ENCODE assay signal across 21 cellular contexts in the genomic region with DNA sequence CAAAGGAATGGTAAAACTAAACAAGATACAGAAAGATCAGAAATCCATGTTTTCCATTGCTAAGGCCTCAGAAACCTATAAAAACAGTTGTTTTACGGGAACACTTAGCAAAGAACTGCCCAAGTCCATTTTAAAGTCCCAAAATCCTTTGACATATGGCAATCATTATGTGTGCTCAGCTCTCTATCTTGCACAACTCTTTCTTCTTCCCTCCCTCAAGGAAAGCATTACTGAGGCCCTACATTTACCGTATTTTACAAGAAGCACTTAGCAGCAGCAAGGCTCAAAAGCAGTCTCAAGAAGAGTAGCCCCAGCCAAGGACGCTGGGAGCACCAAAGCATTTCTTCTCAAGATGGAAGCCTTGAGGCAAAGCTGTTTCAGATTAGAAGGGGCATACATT.
"Had no signal": no experiment of that assay in that cellular context is flagged by ENCODE, and none has a peak within 500 bp of the region (broad histone marks: within the 10 kb centered on the region; RNA-seq: fewer than 3 reads in every experiment).

No MANE protein-coding gene starts in this region.

- H3K27ac Mint-ChIP-seq: activated B cell treated with CpG ODN at 0.5 μM for 24 hours; dendritic cell treated with granulocyte-macrophage colony-stimulating factor and Interleukin-4, amounts not matched to agents 40 ng/mL and 50 ng/mL, for 4 days; naive thymus-derived CD4-positive, alpha-beta T cell had no signal

- H3K4me3 Mint-ChIP-seq: activated B cell treated with CpG ODN at 0.5 μM for 24 hours; dendritic cell treated with granulocyte-macrophage colony-stimulating factor and Interleukin-4, amounts not matched to agents 40 ng/mL and 50 ng/mL, for 4 days; naive thymus-derived CD4-positive, alpha-beta T cell; neural crest cell had no signal

- DNase-seq: activated B cell treated with CpG ODN at 0.5 μM for 24 hours; activated CD4-positive, alpha-beta T cell treated with anti-CD3 and anti-CD28 coated beads for 4 hours; activated CD4-positive, alpha-beta T cell treated with anti-CD3 and anti-CD28 coated beads, Interleukin-2, amount 50 U/mL, for 48 hours; activated naive CD4-positive, alpha-beta T cell treated with Interleukin-2 at 50 U/mL for 16 hours; activated T-cell treated with anti-CD3 and anti-CD28 coated beads, Interleukin-2, amount 50 U/mL, for 48 hours; cerebellar nuclear complex; effector CD4-positive, alpha-beta T cell; erythroblast; heart right ventricle; left ventricle myocardium inferior; naive thymus-derived CD4-positive, alpha-beta T cell; occipital lobe; posterior cingulate gyrus; sigmoid colon; stimulated activated CD4-positive, alpha-beta T cell treated with anti-CD3 and anti-CD28 coated beads, Interleukin-4, amount 100 ng/mL, for 1 hour; stimulated activated naive CD4-positive, alpha-beta T cell treated with Interleukin-2 at 50 U/mL for 16 hours; substantia nigra; T-helper 9 cell; tibial artery had no signal

- H3K4me1 Mint-ChIP-seq: activated B cell treated with CpG ODN at 0.5 μM for 24 hours; naive thymus-derived CD4-positive, alpha-beta T cell; neural crest cell had no signal

- H3K36me3 Mint-ChIP-seq: naive thymus-derived CD4-positive, alpha-beta T cell had no signal

- H3K27me3 Mint-ChIP-seq: activated B cell treated with CpG ODN at 0.5 μM for 24 hours had no signal
